24 cellular contexts compared by ENCODE assay signal in genomic region chr4:89664521-89664920, GRCh38.
DNase-seq lines count a peak whose midpoint lies in the region; ATAC-seq, FAIRE-seq and TF ChIP-seq lines count a peak whose summit lies in the region.
"Had no signal": no experiment of that assay in that cellular context is flagged by ENCODE, and none has a peak within 500 bp of the region (broad histone marks: within the 10 kb centered on the region; RNA-seq: fewer than 3 reads in every experiment).

No MANE protein-coding gene starts in this region.

- H3K27me3 Mint-ChIP-seq in T-helper 2 cell treated with Interferon-gamma antibody and Interleukin-4, amounts not matched to agents 5 μg/mL and 100 μg/mL, for 36 hours (ENCODE audit: low read depth), result peaks cover 25% of the 10 kb centered on the region

- dilution Hi-C loops in keratinocyte (cut with MboI; ENCODE audit: extremely low pct_ligation_motif_present, low sequenced_read_pairs), result no loop called here

- peak overlapping the region; percentile 74 for H3K27ac ChIP-seq in RWPE2 (ENCODE audit: poor library complexity, severe bottlenecking)
- H3K27ac ChIP-seq in keratinocyte (ENCODE audit: control insufficient read depth, insufficient read depth, low read length), result peak overlapping the region; percentile 65
- H3K27ac ChIP-seq: A549; BLaER1 treated with 17β-estradiol and CSF1 and Interleukin-3, amounts not matched to agents 10 nM and 100 nM had no signal

- H3K27me3 ChIP-seq in RWPE2 (ENCODE audit: insufficient read depth, poor library complexity, severe bottlenecking), result no peaks in the 10 kb centered on the region
- H3K27me3 ChIP-seq in keratinocyte (ENCODE audit: control insufficient read depth, extremely low read depth, insufficient read depth, low read length), result no peaks in the 10 kb centered on the region
- H3K27me3 ChIP-seq: BE2C; BLaER1 treated with 17β-estradiol and CSF1 and Interleukin-3, amounts not matched to agents 10 nM and 100 nM had no signal

- no peak overlapping the region for H3K27ac Mint-ChIP-seq in T-helper 2 cell treated with Interferon-gamma antibody and Interleukin-4, amounts not matched to agents 5 μg/mL and 100 μg/mL, for 36 hours
- H3K27ac Mint-ChIP-seq: CD4-positive, alpha-beta memory T cell; GM23338; HFFc6 had no signal

- ATAC-seq in RWPE2 (ENCODE audit: low read depth) (peak; percentile 40; the same call in 2 of the 3 replicates), HG03342 (IDR thresholded peaks at IDR 0.05; ENCODE audit: unreplicated experiment) (no peak)
- ATAC-seq: A549, GM12878, GM23338 had no signal

- no peak for TF ChIP-seq CTCF in RWPE2 (IDR thresholded peaks at IDR 0.05; ENCODE audit: poor library complexity, severe bottlenecking)
- no peak for TF ChIP-seq CTCF in epithelial cell of esophagus (IDR thresholded peaks at IDR 0.05; ENCODE audit: insufficient read depth, low read depth, low read length, missing control alignments)
- no peak for TF ChIP-seq CTCF in keratinocyte (optimal IDR thresholded peaks at IDR 0.05 in 1 of 3, IDR thresholded peaks at IDR 0.05 in 1 of 3, conservative IDR thresholded peaks at IDR 0.05 in 1 of 3; ENCODE audit: extremely low read depth in 1 of 3, insufficient read depth in 2 of 3, low read length in 3 of 3)

- H3K4me1 Mint-ChIP-seq in T-helper 2 cell treated with Interferon-gamma antibody and Interleukin-4, amounts not matched to agents 5 μg/mL and 100 μg/mL, for 36 hours (ENCODE audit: low read depth), result no peaks in the 10 kb centered on the region

- FAIRE-seq in G401.6 (lab: Jason Lieb, UNC), result peak; percentile 45
- FAIRE-seq in keratinocyte (lab: Jason Lieb, UNC), result no peak
- FAIRE-seq: A549, GM12878, GM19239, H54 had no signal

- no peaks in the 10 kb centered on the region for H3K9me1 ChIP-seq in keratinocyte (ENCODE audit: control insufficient read depth, extremely low read depth, insufficient read depth, low read length)

- H3K79me2 ChIP-seq in keratinocyte (ENCODE audit: control insufficient read depth, insufficient read depth, low read length), result no peaks in the 10 kb centered on the region

- no peak overlapping the region for H3K9ac ChIP-seq in keratinocyte (ENCODE audit: control insufficient read depth, extremely low read depth, insufficient read depth, low read length)
- H3K9ac ChIP-seq: BLaER1 treated with 17β-estradiol and CSF1 and Interleukin-3, amounts not matched to agents 10 nM and 100 nM had no signal

- no peaks in the 10 kb centered on the region for H3K36me3 Mint-ChIP-seq in T-helper 2 cell treated with Interferon-gamma antibody and Interleukin-4, amounts not matched to agents 5 μg/mL and 100 μg/mL, for 36 hours (ENCODE audit: low read depth)
- H3K36me3 Mint-ChIP-seq: CD4-positive, alpha-beta memory T cell had no signal

- H3K4me1 ChIP-seq in RWPE2 (ENCODE audit: insufficient read depth, poor library complexity, severe bottlenecking) (peaks cover 50% of the 10 kb centered on the region), keratinocyte (ENCODE audit: control insufficient read depth, extremely low read depth, insufficient read depth, low read length) (peaks cover 63% of the 10 kb centered on the region)
- H3K4me1 ChIP-seq: A549; BE2C; BLaER1 treated with 17β-estradiol and CSF1 and Interleukin-3, amounts not matched to agents 10 nM and 100 nM had no signal

- H3K4me3 Mint-ChIP-seq in T-helper 2 cell treated with Interferon-gamma antibody and Interleukin-4, amounts not matched to agents 5 μg/mL and 100 μg/mL, for 36 hours, result no peak overlapping the region
- H3K4me3 Mint-ChIP-seq: CD4-positive, alpha-beta memory T cell; GM23338; HFFc6 had no signal

- no peak for TF ChIP-seq POLR2A in erythroblast (IDR thresholded peaks at IDR 0.05; ENCODE audit: low read length)

- DNase-seq in RWPE2 (ENCODE audit: low spot score) (no peak), epithelial cell of esophagus (ENCODE audit: low read depth) (peak; percentile 68), keratinocyte (ENCODE audit: low read depth, low spot score) (no peak), erythroblast (lab: John Stamatoyannopoulos, UW) (no peak)
- no peak for DNase-seq in T-helper 2 cell treated with Interferon-gamma antibody and Interleukin-4, amounts not matched to agents 5 μg/mL and 100 μg/mL, for 36 hours (ENCODE audit: low spot score)
- DNase-seq: 8988T; ACHN; AML-193; BE2C; CD4-positive, alpha-beta memory T cell; COR-L47; DMS153; DND-41; GDM1; HFFc6 had no signal

- no peak overlapping the region for H2AFZ ChIP-seq in keratinocyte (ENCODE audit: control insufficient read depth, low read length)
- H2AFZ ChIP-seq: GM23338 had no signal

- H4K20me1 ChIP-seq in keratinocyte (ENCODE audit: control insufficient read depth, extremely low read depth, insufficient read depth, low read length), result no peaks in the 10 kb centered on the region
- H4K20me1 ChIP-seq: BLaER1 treated with 17β-estradiol and CSF1 and Interleukin-3, amounts not matched to agents 10 nM and 100 nM had no signal

- peak overlapping the region; percentile 52 for H3K4me2 ChIP-seq in keratinocyte (ENCODE audit: control insufficient read depth, extremely low read depth, insufficient read depth, low read depth, low read length)
- H3K4me2 ChIP-seq: A549; BLaER1 treated with 17β-estradiol and CSF1 and Interleukin-3, amounts not matched to agents 10 nM and 100 nM; GM23338 had no signal

- H3K9me3 ChIP-seq in RWPE2 (ENCODE audit: severe bottlenecking) (no peaks in the 10 kb centered on the region), keratinocyte (ENCODE audit: control insufficient read depth, low read depth, low read length) (no peaks in the 10 kb centered on the region)
- H3K9me3 ChIP-seq: A549; BE2C; BLaER1 treated with 17β-estradiol and CSF1 and Interleukin-3, amounts not matched to agents 10 nM and 100 nM; HAP-1 had no signal

- H3K36me3 ChIP-seq in RWPE2 (ENCODE audit: low read depth) (no peaks in the 10 kb centered on the region), keratinocyte (ENCODE audit: control insufficient read depth in 2 of 2, extremely low read depth in 1 of 2, insufficient read depth in 2 of 2, low read length in 2 of 2) (no peaks in the 10 kb centered on the region)
- H3K36me3 ChIP-seq: BE2C; BLaER1 treated with 17β-estradiol and CSF1 and Interleukin-3, amounts not matched to agents 10 nM and 100 nM; HAP-1 had no signal

- H3K9me3 Mint-ChIP-seq in T-helper 2 cell treated with Interferon-gamma antibody and Interleukin-4, amounts not matched to agents 5 μg/mL and 100 μg/mL, for 36 hours, result no peaks in the 10 kb centered on the region
- H3K9me3 Mint-ChIP-seq: CD4-positive, alpha-beta memory T cell; GM23338; HFFc6 had no signal

- H3K4me3 ChIP-seq in RWPE2 (ENCODE audit: severe bottlenecking) (no peak overlapping the region), epithelial cell of esophagus (ENCODE audit: low read length) (no peak overlapping the region), keratinocyte (ENCODE audit: control insufficient read depth in 2 of 3, extremely low read depth in 1 of 3, insufficient read depth in 2 of 3, low read depth in 1 of 3, low read length in 3 of 3) (peak overlapping the region in 1 of 3 experiments; percentile 43)
- H3K4me3 ChIP-seq: A549; BLaER1 treated with 17β-estradiol and CSF1 and Interleukin-3, amounts not matched to agents 10 nM and 100 nM; GM12878; GM23338; HAP-1 had no signal
